Comparison of ENCODE assay signal across 11 cellular contexts in the genomic region with DNA sequence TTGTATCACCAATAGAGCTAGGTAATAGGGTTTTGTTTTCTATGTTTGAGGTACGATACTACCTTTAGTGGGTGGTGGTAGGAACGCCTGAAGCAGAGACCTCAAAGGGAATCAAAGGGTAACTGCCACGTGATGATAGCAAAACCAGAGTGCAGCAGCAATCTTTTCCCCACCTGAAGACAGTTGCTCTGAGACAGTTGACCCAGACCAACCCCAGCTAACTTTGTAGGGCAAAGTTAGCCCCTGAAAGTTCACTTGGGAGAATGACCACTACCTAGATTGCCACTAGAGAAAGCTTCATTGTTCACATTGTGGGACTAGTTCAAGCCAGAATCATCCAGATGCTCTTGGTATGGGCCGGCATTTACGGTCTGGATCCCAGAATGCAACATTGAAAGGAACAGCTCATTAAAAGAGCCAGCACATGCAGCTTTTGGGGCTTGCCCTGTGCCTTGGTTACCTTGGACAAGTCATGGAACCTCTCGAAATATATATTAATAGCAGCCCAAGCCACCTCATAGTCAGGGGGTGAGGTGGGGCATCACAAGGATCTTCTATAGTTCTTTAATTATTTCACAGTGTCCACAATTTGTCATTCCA. TPM values are rescaled to one million over a fixed set of nuclear protein-coding genes. Genes with fewer than 3 reads are reported as not detected.
DNase-seq lines count a peak whose midpoint lies in the region; ATAC-seq and TF ChIP-seq lines count a peak whose summit lies in the region.
"Had no signal": no experiment of that assay in that cellular context is flagged by ENCODE, and none has a peak within 500 bp of the region (broad histone marks: within the 10 kb centered on the region; RNA-seq: fewer than 3 reads in every experiment).

No MANE protein-coding gene starts in this region.

- TF ChIP-seq EP300 in upper lobe of left lung (IDR thresholded peaks at IDR 0.05): no peak

- no peaks in the 10 kb centered on the region for H3K9me3 ChIP-seq in upper lobe of left lung

- 75 to 81% methylated on average over 4 to 6 of the region's 6 CpGs for WGBS in upper lobe of left lung, 2 donors

- TF ChIP-seq CTCF in WTC11 (IDR thresholded peaks at IDR 0.05): no peak
- TF ChIP-seq CTCF in upper lobe of left lung (IDR thresholded peaks at IDR 0.05): no peak

- H3K27me3 Mint-ChIP-seq in WTC11 (ENCODE audit: low read depth): peaks cover 2% of the 10 kb centered on the region; the same call in 1 of the 2 replicates
- H3K27me3 Mint-ChIP-seq in central memory CD8-positive, alpha-beta T cell: no peaks in the 10 kb centered on the region

- no peak overlapping the region for H3K4me3 Mint-ChIP-seq in WTC11
- H3K4me3 Mint-ChIP-seq in central memory CD8-positive, alpha-beta T cell: peak overlapping the region; percentile 97

- no peak overlapping the region for H3K27ac ChIP-seq in upper lobe of left lung

- peak; percentile 39 for DNase-seq in stimulated activated CD4-positive, alpha-beta T cell treated with anti-CD3 and anti-CD28 coated beads, Interleukin-15, amount 100 ng/mL, for 24 hours
- no peak for DNase-seq in stimulated activated CD4-positive, alpha-beta T cell treated with anti-CD3 and anti-CD28 coated beads, Interleukin-4, amount 100 ng/mL, for 1 hour
- DNase-seq in WTC11 (ENCODE audit: low spot score): no peak
- DNase-seq in central memory CD8-positive, alpha-beta T cell (ENCODE audit: low spot score in 2 of 2): no peak
- no peak for DNase-seq in upper lobe of left lung
- DNase-seq in epidermal melanocyte (ENCODE audit: insufficient read length, low spot score): no peak
- DNase-seq: islet precursor cell, RPMI8226 had no signal

- no peaks in the 10 kb centered on the region for H3K36me3 ChIP-seq in upper lobe of left lung

- ATAC-seq in WTC11 (no peak), upper lobe of left lung (ENCODE audit: low FRiP score in 2 of 2) (no peak), GM19463 (IDR thresholded peaks at IDR 0.05; ENCODE audit: unreplicated experiment) (no peak), HG02981 (IDR thresholded peaks at IDR 0.05; ENCODE audit: unreplicated experiment) (no peak)
- no peak for ATAC-seq in central memory CD8-positive, alpha-beta T cell (replicated peaks; ENCODE audit: extremely low read depth, poor library complexity, severe bottlenecking)
- ATAC-seq: sciatic nerve had no signal

- CTCF ChIA-PET in WTC11 (lab: Charles Lee): no interaction called here

- POLR2A ChIA-PET in WTC11 (lab: Charles Lee): no interaction called here

- no peaks in the 10 kb centered on the region for H3K9me3 Mint-ChIP-seq in WTC11
- H3K9me3 Mint-ChIP-seq in central memory CD8-positive, alpha-beta T cell: no peaks in the 10 kb centered on the region

- TF ChIP-seq POLR2A in upper lobe of left lung (IDR thresholded peaks at IDR 0.05): no peak

- no peaks in the 10 kb centered on the region for H3K27me3 ChIP-seq in upper lobe of left lung

- peaks cover 0 to 42% (median 9%) of the 10 kb centered on the region in 4 donors for H3K4me1 ChIP-seq in upper lobe of left lung

- peaks cover 49% of the 10 kb centered on the region for H3K4me1 Mint-ChIP-seq in WTC11
- H3K4me1 Mint-ChIP-seq in central memory CD8-positive, alpha-beta T cell: peaks cover 25% of the 10 kb centered on the region

- 0 out of 2 replicates have a peak overlapping the region, but pooled peaks have one; percentile 49 for H3K27ac Mint-ChIP-seq in WTC11
- H3K27ac Mint-ChIP-seq in central memory CD8-positive, alpha-beta T cell (ENCODE audit: low read depth): peak overlapping the region; percentile 97

- no peak overlapping the region for H3K4me3 ChIP-seq in upper lobe of left lung

- H3K36me3 Mint-ChIP-seq in WTC11: no peaks in the 10 kb centered on the region
- peaks cover 38% of the 10 kb centered on the region for H3K36me3 Mint-ChIP-seq in central memory CD8-positive, alpha-beta T cell (ENCODE audit: insufficient read depth)

TF ChIP-seq in WTC11, 78 proteins besides CTCF, POLR2A, EP300 and RAD21:
- TF ChIP-seq CBFB (CRISPR knock-in tag; IDR thresholded peaks at IDR 0.05; ENCODE audit: low read depth) (no peak), MAX (CRISPR knock-in tag; IDR thresholded peaks at IDR 0.05) (no peak)

RNA-seq across cellular contexts. Expression of gene SEPTIN6, which starts 4.0 kb away (rescaled TPM):
- total RNA-seq in WTC11 (2021) (52.1 to 62.9 TPM (median 53.6 TPM) in 3 replicates), upper lobe of left lung (10 to 100 TPM; 12.3 to 27.2 (median 21.4) TPM)
